8 cellular contexts compared by ENCODE assay signal in the genomic region with DNA sequence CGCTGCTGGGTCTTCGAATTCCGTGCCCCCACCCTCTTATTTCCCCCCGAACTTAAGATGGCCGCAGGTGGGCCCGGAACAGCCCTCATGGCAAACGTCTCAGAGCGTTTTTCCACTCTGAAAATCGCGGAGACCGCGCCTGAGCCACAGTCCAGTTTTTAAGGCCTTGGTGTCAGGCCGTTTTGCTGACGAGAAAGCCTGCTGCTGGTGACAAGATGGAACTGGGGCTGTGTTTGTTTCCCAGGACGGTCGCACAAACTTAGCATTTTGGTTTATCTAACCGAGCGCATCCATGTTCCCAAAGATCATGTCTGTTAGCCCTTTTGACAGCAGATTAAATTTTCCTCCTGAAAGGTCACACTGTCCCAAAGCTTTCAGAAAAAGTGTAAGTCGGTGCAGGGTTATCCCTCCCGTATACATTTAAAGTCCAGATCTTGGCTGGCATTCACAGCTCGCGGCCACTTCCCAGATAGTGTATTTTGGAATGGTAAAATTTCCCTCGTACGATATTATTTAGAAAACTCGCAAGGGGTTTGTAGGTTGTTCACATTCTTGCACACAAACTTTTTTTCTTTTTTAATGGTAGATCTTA. TPM values are rescaled to one million over a fixed set of nuclear protein-coding genes. Genes with fewer than 3 reads are reported as not detected.
DNase-seq lines count a peak whose midpoint lies in the region; ATAC-seq, FAIRE-seq and TF ChIP-seq lines count a peak whose summit lies in the region.

No MANE protein-coding gene starts in this region.

- H4K20me1 ChIP-seq in K562 (replicated peaks; ENCODE audit: control insufficient read depth, insufficient read depth, low read length): no peaks in the 10 kb centered on the region; the same call in 1 of the 2 replicates

- peak overlapping the region; percentile 86 to 97 for H3K9ac ChIP-seq in K562 (ENCODE audit: insufficient read depth in 1 of 2, low read depth in 2 of 2, low read length in 2 of 2)

- H3K4me3 Mint-ChIP-seq in stimulated activated naive CD8-positive, alpha-beta T cell treated with anti-CD3 and anti-CD28 coated beads, Interleukin-15, amount 100 ng/mL, for 72 hours: peak overlapping the region; percentile 97 to 99

- no peaks in the 10 kb centered on the region for H3K9me3 Mint-ChIP-seq in stimulated activated naive CD8-positive, alpha-beta T cell treated with anti-CD3 and anti-CD28 coated beads, Interleukin-15, amount 100 ng/mL, for 72 hours

- TF ChIP-seq CTCF in BE2C (IDR thresholded peaks at IDR 0.05; ENCODE audit: low read depth, low read length): no peak
- no peak for TF ChIP-seq CTCF in K562 (IDR thresholded peaks at IDR 0.05 in 2 of 3, conservative IDR thresholded peaks at IDR 0.05 in 1 of 3; ENCODE audit: insufficient read depth in 2 of 3, low read depth in 1 of 3, low read length in 3 of 3)

- H3K4me1 ChIP-seq in BE2C: peaks cover 4% of the 10 kb centered on the region
- H3K4me1 ChIP-seq in K562 (replicated peaks in 1 of 2; ENCODE audit: control insufficient read depth in 2 of 2, insufficient read depth in 2 of 2, low read length in 2 of 2): peaks cover 0 to 12% of the 10 kb centered on the region in 2 experiments; a peak in 3 of 5 replicates

- H3K4me1 Mint-ChIP-seq in stimulated activated naive CD8-positive, alpha-beta T cell treated with anti-CD3 and anti-CD28 coated beads, Interleukin-15, amount 100 ng/mL, for 72 hours: peaks cover 38% of the 10 kb centered on the region

- peaks cover 58% of the 10 kb centered on the region for H3K79me2 ChIP-seq in K562 (ENCODE audit: control insufficient read depth, insufficient read depth, low read length)

- no peaks in the 10 kb centered on the region for H3K27me3 Mint-ChIP-seq in stimulated activated naive CD8-positive, alpha-beta T cell treated with anti-CD3 and anti-CD28 coated beads, Interleukin-15, amount 100 ng/mL, for 72 hours

- H3K27ac Mint-ChIP-seq in stimulated activated naive CD8-positive, alpha-beta T cell treated with anti-CD3 and anti-CD28 coated beads, Interleukin-15, amount 100 ng/mL, for 72 hours: peak overlapping the region; percentile 100

- CTCF ChIA-PET in K562 (lab: Yijun Ruan, JAX; ENCODE audit: low intra/inter-chr PET ratio): no interaction called here

- in situ Hi-C loops in K562 (cut with MboI): no loop called here

- TF ChIP-seq RAD21 in K562 (CRISPR knock-in tag; conservative IDR thresholded peaks at IDR 0.05 in 1 of 2, IDR thresholded peaks at IDR 0.05 in 1 of 2): no peak

- H3K4me2 ChIP-seq in K562 (ENCODE audit: insufficient read depth, low read length): peak overlapping the region; percentile 82

- H3K36me3 ChIP-seq in BE2C (no peaks in the 10 kb centered on the region; the same call in none of the 2 replicates), K562 (ENCODE audit: control insufficient read depth, insufficient read depth, low read length) (peaks cover 34% of the 10 kb centered on the region)

- 0% methylated on average over 25 of the region's 25 CpGs for WGBS in K562 (ENCODE audit: insufficient coverage, low coverage, missing lambda C conversion rate)

- H3K27me3 ChIP-seq in BE2C: no peaks in the 10 kb centered on the region
- H3K27me3 ChIP-seq in K562 (ENCODE audit: control insufficient read depth in 2 of 2, insufficient read depth in 2 of 2, low read length in 2 of 2): no peaks in the 10 kb centered on the region

- no peak for DNase-seq in BE2C
- peak; percentile 76 for DNase-seq in NCI-H345 treated with DMSO at 0.1 percent for 48 hours (lab: John Stamatoyannopoulos, UW; ENCODE audit: unreplicated experiment)
- DNase-seq in K562 (ENCODE audit: extremely low read depth in 1 of 4, low spot score in 3 of 4): peak in 1 of 4 experiments; percentile 80
- no peak for DNase-seq in left colon
- no peak for DNase-seq in stimulated activated naive CD8-positive, alpha-beta T cell treated with anti-CD3 and anti-CD28 coated beads, Interleukin-15, amount 100 ng/mL, for 72 hours
- DNase-seq in NCI-H226: no peak

- peak overlapping the region; percentile 96 for H3K27ac ChIP-seq in K562 (ENCODE audit: extremely low read depth, low read depth, low read length)

- no TSS peak for BruUV-seq in K562 (replicated peaks; lab: Mats Ljungman, UMichigan)

- peak; percentile 34 for ATAC-seq in GM18861 (IDR thresholded peaks at IDR 0.05; ENCODE audit: unreplicated experiment)
- peak; percentile 32 for ATAC-seq in HG03039 (IDR thresholded peaks at IDR 0.05; ENCODE audit: unreplicated experiment)
- peak; percentile 63 for ATAC-seq in K562
- ATAC-seq in left colon: peak; percentile 64
- ATAC-seq in stimulated activated naive CD8-positive, alpha-beta T cell treated with anti-CD3 and anti-CD28 coated beads, Interleukin-15, amount 100 ng/mL, for 72 hours: peak; percentile 64

- H2AFZ ChIP-seq in K562 (ENCODE audit: low read depth, low read length): peak overlapping the region; percentile 96

- POLR2A ChIA-PET in K562 (lab: Yijun Ruan, JAX): interaction anchor here (0.6 to 2.1 kb wide), 8 partner anchors 8 to 178 kb away, joined by 3 to 17 read pairs (median 4); no protein-coding TSS in a partner anchor

- H3K9me1 ChIP-seq in K562 (ENCODE audit: control insufficient read depth, insufficient read depth, low read length): no peaks in the 10 kb centered on the region

- no peak for TF ChIP-seq POLR2A in K562 (conservative IDR thresholded peaks at IDR 0.05)

- no peak for TF ChIP-seq EP300 in K562 (IDR thresholded peaks at IDR 0.05; ENCODE audit: low read length)

- no peaks in the 10 kb centered on the region for H3K9me3 ChIP-seq in BE2C
- no peaks in the 10 kb centered on the region for H3K9me3 ChIP-seq in K562 (replicated peaks; ENCODE audit: control insufficient read depth, insufficient read depth, low read depth, low read length)

- H3K4me3 ChIP-seq in BE2C (ENCODE audit: low read depth, low read length): peak overlapping the region; percentile 97
- peak overlapping the region; percentile 70 for H3K4me3 ChIP-seq in K562

- FAIRE-seq in K562 (lab: Jason Lieb, UNC): peak; percentile 56

- intact Hi-C loops in K562 (cut with micrococcal nuclease): loop anchor here (2.0 to 10.0 kb wide), 3 partner anchors 180 to 422 kb away; partner anchors contain the start of genes ERBIN, NLN and SGTB
- intact Hi-C loops in left colon (cut with DNase I, micrococcal nuclease): loop anchor here in 1 of 2 donors (5.0 kb wide), 1 partner anchor 223 kb away; no protein-coding TSS in a partner anchor

TF ChIP-seq in K562, 482 proteins besides CTCF, POLR2A, EP300 and RAD21 (continues in another document):
- TF ChIP-seq, protein P1, sequence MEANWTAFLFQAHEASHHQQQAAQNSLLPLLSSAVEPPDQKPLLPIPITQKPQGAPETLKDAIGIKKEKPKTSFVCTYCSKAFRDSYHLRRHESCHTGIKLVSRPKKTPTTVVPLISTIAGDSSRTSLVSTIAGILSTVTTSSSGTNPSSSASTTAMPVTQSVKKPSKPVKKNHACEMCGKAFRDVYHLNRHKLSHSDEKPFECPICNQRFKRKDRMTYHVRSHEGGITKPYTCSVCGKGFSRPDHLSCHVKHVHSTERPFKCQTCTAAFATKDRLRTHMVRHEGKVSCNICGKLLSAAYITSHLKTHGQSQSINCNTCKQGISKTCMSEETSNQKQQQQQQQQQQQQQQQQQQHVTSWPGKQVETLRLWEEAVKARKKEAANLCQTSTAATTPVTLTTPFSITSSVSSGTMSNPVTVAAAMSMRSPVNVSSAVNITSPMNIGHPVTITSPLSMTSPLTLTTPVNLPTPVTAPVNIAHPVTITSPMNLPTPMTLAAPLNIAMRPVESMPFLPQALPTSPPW (CRISPR knock-in tag; IDR thresholded peaks at IDR 0.05): peak; percentile 47; the same call in 1 of the 2 replicates

RNA-seq across cellular contexts. Expression of gene SREK1, which starts 0.8 kb away (rescaled TPM):
- polyA plus RNA-seq in BE2C (2012; ENCODE audit: insufficient read depth, insufficient read length, low read depth): 58.0 TPM
- 177 and 602 TPM in 2 replicates for total RNA-seq in K562 (2011; cell fraction: chromatin; rRNA removed; ENCODE audit: low replicate concordance)
- total RNA-seq in K562 (2011; cell fraction: nucleolus; rRNA removed): 97.2 and 131 TPM in 2 replicates
- total RNA-seq in K562 (2011; cell fraction: nucleoplasm; rRNA removed): 216 and 303 TPM in 2 replicates
- 128 and 129 TPM in 2 replicates for total RNA-seq in K562 (2014; rRNA removed)
- 99.3 and 108 TPM in 2 replicates for total RNA-seq in K562 (2014; rRNA removed; fragmentation: Illumina TruSeq; extraction: Trizol)
- 96.1 and 103 TPM in 2 replicates for total RNA-seq in K562 (2015; rRNA removed; fragmentation: Illumina TruSeq; extraction: Trizol)
- 66.6 and 67.0 TPM in 2 replicates for total RNA-seq in K562 (2021)
- polyA plus RNA-seq in K562 (2011; rRNA removed): 84.9 and 88.0 TPM in 2 replicates
- polyA plus RNA-seq in K562 (2011; cell fraction: cytosol; rRNA removed): 23.1 and 26.0 TPM in 2 replicates
- polyA plus RNA-seq in K562 (2011; cell fraction: nucleus; rRNA removed): 342 and 521 TPM in 2 replicates
- polyA plus RNA-seq in K562 (2012): 42.0 and 50.5 TPM in 2 replicates
- polyA plus RNA-seq in K562 (2014; fragmentation: Illumina TruSeq; extraction: Trizol): 65.8 and 81.9 TPM in 2 replicates
- 10 to 100 TPM; 40.8 to 47.0 TPM for polyA plus RNA-seq in K562 (2014; fragmentation: Nextera tagmentation; extraction: Ambion mirVana)
- 58.8 and 63.4 TPM in 2 replicates for polyA plus RNA-seq in K562 (2014; rRNA removed)
- polyA minus RNA-seq in K562 (2011; rRNA and poly(A)+ RNA removed): 127 and 147 TPM in 2 replicates
- polyA minus RNA-seq in K562 (2011; cell fraction: cytosol; rRNA and poly(A)+ RNA removed): 25.1 and 32.1 TPM in 2 replicates
- 431 and 526 TPM in 2 replicates for polyA minus RNA-seq in K562 (2011; cell fraction: nucleus; rRNA and poly(A)+ RNA removed)
- 10 to 100 TPM; 49.4 to 55.6 TPM for total RNA-seq in left colon
